22 cellular contexts compared by ENCODE assay signal in the genomic region with DNA sequence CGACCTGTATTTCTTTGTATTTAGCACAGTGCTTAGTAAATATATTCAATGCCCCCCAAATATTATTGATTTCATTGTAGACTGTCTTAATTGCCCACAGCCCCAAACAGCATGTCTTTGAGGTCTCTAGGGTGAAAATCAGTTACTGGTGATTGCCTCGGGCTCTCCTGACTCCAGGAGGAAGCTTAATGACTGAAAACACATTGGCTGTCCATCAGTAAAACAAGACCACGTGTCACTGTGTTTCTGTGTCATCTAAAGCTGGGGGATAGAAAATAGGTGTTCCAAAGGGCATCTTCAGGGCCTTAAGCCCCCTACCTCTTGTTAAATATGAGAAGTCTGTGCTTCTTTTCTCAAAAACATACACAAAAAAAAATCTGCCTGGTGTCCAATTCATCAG.
A peak's percentile ranks its signal among the peaks of the same experiment; 100 is the strongest.
DNase-seq lines count a peak whose midpoint lies in the region; ATAC-seq and TF ChIP-seq lines count a peak whose summit lies in the region.
"Had no signal": no experiment of that assay in that cellular context is flagged by ENCODE, and none has a peak within 500 bp of the region (broad histone marks: within the 10 kb centered on the region; RNA-seq: fewer than 3 reads in every experiment).

No MANE protein-coding gene starts in this region.

- H3K4me1 ChIP-seq in endodermal cell (ENCODE audit: control insufficient read depth, insufficient read depth, low read length): no peaks in the 10 kb centered on the region
- H3K4me1 ChIP-seq: breast epithelium, sigmoid colon, stomach had no signal

- WGBS in endodermal cell (ENCODE audit: insufficient coverage in 1 of 2, insufficient read length in 1 of 2), 2 experiments: 75 to 80% methylated on average over 2 to 3 of the region's 3 CpGs

- H3K4me3 Mint-ChIP-seq in endodermal cell: no peak overlapping the region
- H3K4me3 Mint-ChIP-seq: activated CD4-positive, alpha-beta T cell treated with anti-CD3 and anti-CD28 coated beads, Interleukin-2, amount 10 ng/mL, durations not matched to agents 24 days and 14 days; activated T-cell treated with anti-CD3 and anti-CD28 coated beads, Interleukin-2, amount 50 U/mL, for 72 hours; CD4-positive, alpha-beta T cell; memory B cell; T-helper 1 cell treated with Interleukin-12 subunit alpha and Interleukin-12 subunit beta and Interleukin-4 antibody, amounts not matched to agents 30 μg/mL and 1 μg/mL, for 36 hours had no signal

- ATAC-seq in HG03469 (IDR thresholded peaks at IDR 0.05; ENCODE audit: unreplicated experiment): no peak
- ATAC-seq: activated T-cell treated with anti-CD3 and anti-CD28 coated beads, Interleukin-2, amount 50 U/mL, for 72 hours had no signal

- CTCF ChIA-PET in HEK293T (lab: Yijun Ruan, JAX): no interaction called here

- H3K27me3 Mint-ChIP-seq in endodermal cell (ENCODE audit: insufficient read depth): no peaks in the 10 kb centered on the region
- H3K27me3 Mint-ChIP-seq: activated CD4-positive, alpha-beta T cell treated with anti-CD3 and anti-CD28 coated beads, Interleukin-2, amount 10 ng/mL, durations not matched to agents 24 days and 14 days; CD4-positive, alpha-beta T cell; memory B cell had no signal

- POLR2A ChIA-PET in HEK293T (lab: Yijun Ruan, JAX): no interaction called here

- peak; percentile 61 for DNase-seq in DMS153 (lab: John Stamatoyannopoulos, UW)
- DNase-seq in HEK293T (ENCODE audit: extremely low spot score): peak; percentile 12
- peak; percentile 48 for DNase-seq in NCI-H2171 (lab: John Stamatoyannopoulos, UW)
- no peak for DNase-seq in endodermal cell
- DNase-seq in activated CD4-positive, alpha-beta T cell treated with anti-CD3 and anti-CD28 coated beads for 48 hours: no peak
- DNase-seq in C1 segment of cervical spinal cord (lab: John Stamatoyannopoulos, UW): no peak
- no peak for DNase-seq in activated CD4-positive, alpha-beta T cell treated with anti-CD3 and anti-CD28 coated beads, Interleukin-2, amount 50 U/mL, for 4 hours
- DNase-seq: activated CD4-positive, alpha-beta T cell treated with anti-CD3 and anti-CD28 coated beads, Interleukin-2, amount 10 ng/mL, durations not matched to agents 24 days and 14 days; activated naive CD4-positive, alpha-beta T cell treated with Interleukin-2 at 50 U/mL for 16 hours; activated T-cell treated with anti-CD3 and anti-CD28 coated beads, Interleukin-2, amount 50 U/mL, for 72 hours; CD4-positive, alpha-beta T cell; effector CD8-positive, alpha-beta T cell; foreskin fibroblast; NCI-H226; sigmoid colon; stimulated activated CD8-positive, alpha-beta memory T cell treated with anti-CD3 and anti-CD28 coated beads, Interleukin-4, amount 100 ng/mL, for 48 hours; stomach; trophoblast cell had no signal

- H3K27me3 ChIP-seq in endodermal cell (ENCODE audit: control insufficient read depth, insufficient read depth, low read length, poor library complexity, severe bottlenecking): no peaks in the 10 kb centered on the region
- H3K27me3 ChIP-seq: breast epithelium, sigmoid colon, stomach had no signal

- no peaks in the 10 kb centered on the region for H3K36me3 Mint-ChIP-seq in endodermal cell (ENCODE audit: low read depth)
- H3K36me3 Mint-ChIP-seq: memory B cell had no signal

- peak overlapping the region; percentile 79 for H3K27ac ChIP-seq in endodermal cell (ENCODE audit: low read depth, low read length)
- H3K27ac ChIP-seq: breast epithelium, sigmoid colon, stomach had no signal

- TF ChIP-seq CTCF in endodermal cell (conservative IDR thresholded peaks at IDR 0.05): no peak

- peaks cover 3% of the 10 kb centered on the region for H3K4me1 Mint-ChIP-seq in endodermal cell
- H3K4me1 Mint-ChIP-seq: activated CD4-positive, alpha-beta T cell treated with anti-CD3 and anti-CD28 coated beads, Interleukin-2, amount 10 ng/mL, durations not matched to agents 24 days and 14 days; memory B cell had no signal

- no peak overlapping the region for H3K4me3 ChIP-seq in endodermal cell (ENCODE audit: low read length)
- H3K4me3 ChIP-seq: breast epithelium, sigmoid colon, stomach had no signal

- H3K9me3 ChIP-seq in endodermal cell (ENCODE audit: control insufficient read depth, low read length): no peaks in the 10 kb centered on the region
- H3K9me3 ChIP-seq: breast epithelium, sigmoid colon, stomach had no signal

- H3K9ac ChIP-seq in endodermal cell (ENCODE audit: extremely low read depth, low read length, poor library complexity, severe bottlenecking): no peak overlapping the region

- H3K36me3 ChIP-seq in endodermal cell (ENCODE audit: control insufficient read depth, insufficient read depth, low read length): no peaks in the 10 kb centered on the region
- H3K36me3 ChIP-seq: breast epithelium, sigmoid colon, stomach had no signal

- no peak overlapping the region for H3K27ac Mint-ChIP-seq in endodermal cell
- H3K27ac Mint-ChIP-seq: activated CD4-positive, alpha-beta T cell treated with anti-CD3 and anti-CD28 coated beads, Interleukin-2, amount 10 ng/mL, durations not matched to agents 24 days and 14 days; activated T-cell treated with anti-CD3 and anti-CD28 coated beads, Interleukin-2, amount 50 U/mL, for 72 hours; CD4-positive, alpha-beta T cell; memory B cell; T-helper 1 cell treated with Interleukin-12 subunit alpha and Interleukin-12 subunit beta and Interleukin-4 antibody, amounts not matched to agents 30 μg/mL and 1 μg/mL, for 36 hours had no signal

- H3K9me3 Mint-ChIP-seq in endodermal cell: no peaks in the 10 kb centered on the region
- H3K9me3 Mint-ChIP-seq: activated CD4-positive, alpha-beta T cell treated with anti-CD3 and anti-CD28 coated beads, Interleukin-2, amount 10 ng/mL, durations not matched to agents 24 days and 14 days; activated T-cell treated with anti-CD3 and anti-CD28 coated beads, Interleukin-2, amount 50 U/mL, for 72 hours; CD4-positive, alpha-beta T cell; T-helper 1 cell treated with Interleukin-12 subunit alpha and Interleukin-12 subunit beta and Interleukin-4 antibody, amounts not matched to agents 30 μg/mL and 1 μg/mL, for 36 hours had no signal

TF ChIP-seq in HEK293T, 16 proteins besides CTCF, POLR2A, EP300 and RAD21:
- TF ChIP-seq, protein P1, sequence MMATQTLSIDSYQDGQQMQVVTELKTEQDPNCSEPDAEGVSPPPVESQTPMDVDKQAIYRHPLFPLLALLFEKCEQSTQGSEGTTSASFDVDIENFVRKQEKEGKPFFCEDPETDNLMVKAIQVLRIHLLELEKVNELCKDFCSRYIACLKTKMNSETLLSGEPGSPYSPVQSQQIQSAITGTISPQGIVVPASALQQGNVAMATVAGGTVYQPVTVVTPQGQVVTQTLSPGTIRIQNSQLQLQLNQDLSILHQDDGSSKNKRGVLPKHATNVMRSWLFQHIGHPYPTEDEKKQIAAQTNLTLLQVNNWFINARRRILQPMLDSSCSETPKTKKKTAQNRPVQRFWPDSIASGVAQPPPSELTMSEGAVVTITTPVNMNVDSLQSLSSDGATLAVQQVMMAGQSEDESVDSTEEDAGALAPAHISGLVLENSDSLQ (IDR thresholded peaks at IDR 0.05): peak; percentile 82
- no peak for TF ChIP-seq SUZ12 (IDR thresholded peaks at IDR 0.05)
- no peak for TF ChIP-seq FOXA1 (IDR thresholded peaks at IDR 0.05)
- TF ChIP-seq L3MBTL2 (conservative IDR thresholded peaks at IDR 0.05): no peak

Comparison
In these comparisons a context has a peak if more than half of its experiments do, and no peak if none do; other contexts are left out.
1. DNase-seq: peak in DMS153 (single experiment), HEK293T (single experiment) and NCI-H2171 (single experiment); none in endodermal cell (single experiment), activated CD4-positive, alpha-beta T cell treated with anti-CD3 and anti-CD28 coated beads for 48 hours (single experiment), C1 segment of cervical spinal cord (0 of 14) and activated CD4-positive, alpha-beta T cell treated with anti-CD3 and anti-CD28 coated beads, Interleukin-2, amount 50 U/mL, for 4 hours (0 of 2).